Comparison of ENCODE assay signal across 16 cellular contexts in genomic region chr5:158978061-158978745, GRCh38.
DNase-seq lines count a peak whose midpoint lies in the region; ATAC-seq and TF ChIP-seq lines count a peak whose summit lies in the region.
"Had no signal": no experiment of that assay in that cellular context is flagged by ENCODE, and none has a peak within 500 bp of the region (broad histone marks: within the 10 kb centered on the region; RNA-seq: fewer than 3 reads in every experiment).

No MANE protein-coding gene starts in this region.

- H2AFZ ChIP-seq in mammary epithelial cell (ENCODE audit: low read depth, low read length), result no peak overlapping the region

- TF ChIP-seq CTCF in MCF 10A (IDR thresholded peaks at IDR 0.05; ENCODE audit: unreplicated experiment), result no peak
- no peak for TF ChIP-seq CTCF in mammary epithelial cell (conservative IDR thresholded peaks at IDR 0.05 in 1 of 2, IDR thresholded peaks at IDR 0.05 in 1 of 2; ENCODE audit: extremely low read depth in 1 of 2, insufficient read depth in 1 of 2, low read depth in 1 of 2, low read length in 2 of 2)

- H3K27me3 ChIP-seq in mammary epithelial cell (ENCODE audit: insufficient read depth, low read length), result no peaks in the 10 kb centered on the region
- H3K27me3 ChIP-seq: spleen, transverse colon had no signal

- H3K4me1 ChIP-seq in mammary epithelial cell (ENCODE audit: insufficient read depth, low read length), result peaks cover 3% of the 10 kb centered on the region

- H3K27me3 Mint-ChIP-seq in MCF 10A (ENCODE audit: insufficient read depth, unreplicated experiment), result no peaks in the 10 kb centered on the region

- H3K9ac ChIP-seq in mammary epithelial cell (ENCODE audit: insufficient read depth, low read length), result no peak overlapping the region

- H3K4me2 ChIP-seq in mammary epithelial cell (ENCODE audit: insufficient read depth, low read depth, low read length), result no peak overlapping the region

- H3K79me2 ChIP-seq in mammary epithelial cell (ENCODE audit: insufficient read depth, low read length), result no peaks in the 10 kb centered on the region

- no peaks in the 10 kb centered on the region for H3K36me3 ChIP-seq in mammary epithelial cell (ENCODE audit: insufficient read depth, low read length)
- H3K36me3 ChIP-seq: spleen, transverse colon had no signal

- H3K27ac Mint-ChIP-seq in MCF 10A (ENCODE audit: low read depth, unreplicated experiment), result peak overlapping the region; percentile 24
- H3K27ac Mint-ChIP-seq: naive thymus-derived CD8-positive, alpha-beta T cell had no signal

- BruUV-seq in MCF 10A (replicated peaks; lab: Mats Ljungman, UMichigan), result no TSS peak
- no TSS peak for BruUV-seq in mammary epithelial cell (replicated peaks; lab: Mats Ljungman, UMichigan)

- peaks cover 7% of the 10 kb centered on the region for H3K9me3 Mint-ChIP-seq in MCF 10A (ENCODE audit: unreplicated experiment)
- H3K9me3 Mint-ChIP-seq: naive thymus-derived CD8-positive, alpha-beta T cell had no signal

- dilution Hi-C loops in mammary epithelial cell (cut with HindIII; ENCODE audit: low sequenced_read_pairs), result no loop called here

- H3K4me3 Mint-ChIP-seq in MCF 10A (ENCODE audit: unreplicated experiment), result no peak overlapping the region
- H3K4me3 Mint-ChIP-seq: naive thymus-derived CD8-positive, alpha-beta T cell had no signal

- in situ Hi-C loops in mammary epithelial cell (cut with MboI; ENCODE audit: low sequenced_read_pairs in 2 of 2), result no loop called here

- no peak for ATAC-seq in GM19395 (IDR thresholded peaks at IDR 0.05; ENCODE audit: unreplicated experiment)
- ATAC-seq: GM12878; naive thymus-derived CD8-positive, alpha-beta T cell; Panc1 had no signal

- intact Hi-C loops in MCF 10A (cut with micrococcal nuclease), result no loop called here
- intact Hi-C loops in mammary epithelial cell (cut with micrococcal nuclease), result no loop called here

- CTCF ChIA-PET in MCF 10A (lab: Yijun Ruan, JAX) (interaction anchor here (0.6 to 0.9 kb wide), 4 partner anchors 127 to 883 kb away, joined by 3 to 4 read pairs (median 4); no protein-coding TSS in a partner anchor), mammary epithelial cell (lab: Charles Lee; ENCODE audit: low non-redundant PET) (no interaction called here)

- POLR2A ChIA-PET in MCF 10A (lab: Yijun Ruan, JAX), result interaction anchor here (0.6 to 1.1 kb wide), 7 partner anchors 8 to 1835 kb away, joined by 3 to 5 read pairs (median 3); partner anchors contain the start of gene MED7

- H3K4me3 ChIP-seq in mammary epithelial cell (replicated peaks in 1 of 3; ENCODE audit: insufficient read depth in 1 of 3, low read depth in 2 of 3, low read length in 3 of 3), result no peak overlapping the region
- H3K4me3 ChIP-seq: GM12878, spleen, transverse colon had no signal

- no peaks in the 10 kb centered on the region for H3K9me3 ChIP-seq in mammary epithelial cell (replicated peaks; ENCODE audit: insufficient read depth, low read length)
- H3K9me3 ChIP-seq: spleen, transverse colon had no signal

- DNase-seq in MCF 10A (ENCODE audit: unreplicated experiment), result peak; percentile 51
- DNase-seq in mammary epithelial cell, result no peak
- DNase-seq in dedifferentiated amniotic fluid mesenchymal stem cell (ENCODE audit: extremely low spot score), result peak; percentile 78
- DNase-seq in lung microvascular endothelial cell (ENCODE audit: low read depth in 2 of 2), result peak; percentile 1 to 84
- no peak for DNase-seq in GDM1 (lab: John Stamatoyannopoulos, UW)
- DNase-seq in iPS-NIHi11 (ENCODE audit: low spot score), result no peak
- no peak for DNase-seq in SW480 (ENCODE audit: low spot score)
- DNase-seq: activated gamma-delta T cell treated with Interleukin-2 at 50 U/mL for 16 hours; kidney glomerular epithelial cell; naive thymus-derived CD8-positive, alpha-beta T cell; NCI-H446; spleen; transverse colon had no signal

- H3K4me1 Mint-ChIP-seq in MCF 10A (ENCODE audit: insufficient read depth, unreplicated experiment), result peaks cover 29% of the 10 kb centered on the region

- H3K36me3 Mint-ChIP-seq in MCF 10A (ENCODE audit: insufficient read depth, unreplicated experiment), result no peaks in the 10 kb centered on the region
- H3K36me3 Mint-ChIP-seq: naive thymus-derived CD8-positive, alpha-beta T cell had no signal

- WGBS in mammary epithelial cell (ENCODE audit: low coverage, missing lambda C conversion rate), result 96% methylated on average over 13 of the region's 13 CpGs

- no peak overlapping the region for H3K27ac ChIP-seq in mammary epithelial cell (ENCODE audit: insufficient read depth, low read depth, low read length)
- H3K27ac ChIP-seq: spleen had no signal

- no peaks in the 10 kb centered on the region for H4K20me1 ChIP-seq in mammary epithelial cell (ENCODE audit: insufficient read depth, low read length)

Comparison
In these comparisons a context has a peak if more than half of its experiments do, and no peak if none do; other contexts are left out.
1. DNase-seq: peak in MCF 10A (single experiment), dedifferentiated amniotic fluid mesenchymal stem cell (single experiment) and lung microvascular endothelial cell (2 of 2); none in mammary epithelial cell (single experiment), GDM1 (single experiment), iPS-NIHi11 (single experiment) and SW480 (single experiment).